Comparison of ENCODE assay signal across 8 cellular contexts in genomic region chrX:16892504-16893362, GRCh38. TPM values are rescaled to one million over a fixed set of nuclear protein-coding genes. Genes with fewer than 3 reads are reported as not detected.
DNase-seq lines count a peak whose midpoint lies in the region; ATAC-seq and TF ChIP-seq lines count a peak whose summit lies in the region.

No MANE protein-coding gene starts in this region.

- H2AFZ ChIP-seq in Karpas-422 (ENCODE audit: low read length) (peak overlapping the region; percentile 96; the same call in 1 of the 2 replicates), OCI-LY1 (ENCODE audit: low read length) (no peak overlapping the region; the same call in 1 of the 2 replicates)

- H3K9me2 ChIP-seq in Karpas-422 (replicated peaks; ENCODE audit: insufficient read depth, low read length) (no peaks in the 10 kb centered on the region), OCI-LY1 (ENCODE audit: low read depth, low read length) (no peaks in the 10 kb centered on the region)

- CTCF ChIA-PET in CD4-positive, alpha-beta memory T cell (lab: Charles Lee; ENCODE audit: partially characterized antibody): interaction anchor here (0.7 to 4.4 kb wide), 6 partner anchors 11 to 73 kb away, joined by 3 to 56 read pairs (median 3); no protein-coding TSS in a partner anchor
- CTCF ChIA-PET in naive thymus-derived CD4-positive, alpha-beta T cell (lab: Charles Lee): interaction anchor here (1.0 kb wide), 2 partner anchors 9 to 12 kb away, joined by 3 read pairs; no protein-coding TSS in a partner anchor

- peak; percentile 94 for ATAC-seq in GM21360 (IDR thresholded peaks at IDR 0.05; ENCODE audit: unreplicated experiment)
- ATAC-seq in naive thymus-derived CD4-positive, alpha-beta T cell: peak; percentile 80

- H3F3A ChIP-seq in OCI-LY1 (ENCODE audit: insufficient read depth, low read length): no peaks in the 10 kb centered on the region

- no peaks in the 10 kb centered on the region for H3K36me3 ChIP-seq in CD4-positive, alpha-beta memory T cell (ENCODE audit: insufficient read depth, low read length)
- no peaks in the 10 kb centered on the region for H3K36me3 ChIP-seq in Karpas-422 (ENCODE audit: insufficient read depth, low read length)
- H3K36me3 ChIP-seq in OCI-LY1 (ENCODE audit: insufficient read depth, low read length): no peaks in the 10 kb centered on the region
- no peaks in the 10 kb centered on the region for H3K36me3 ChIP-seq in esophagus muscularis mucosa
- H3K36me3 ChIP-seq in naive thymus-derived CD4-positive, alpha-beta T cell (ENCODE audit: control insufficient read depth in 2 of 3, insufficient read depth in 3 of 3, low read length in 3 of 3): no peaks in the 10 kb centered on the region
- H3K36me3 ChIP-seq in transverse colon: no peaks in the 10 kb centered on the region

- TF ChIP-seq EP300 in esophagus muscularis mucosa (IDR thresholded peaks at IDR 0.05) (no peak), transverse colon (IDR thresholded peaks at IDR 0.05; ENCODE audit: low read depth) (no peak)

- H3K27me3 ChIP-seq in CD4-positive, alpha-beta memory T cell (ENCODE audit: insufficient read depth, low read length): no peaks in the 10 kb centered on the region
- no peaks in the 10 kb centered on the region for H3K27me3 ChIP-seq in Karpas-422 (ENCODE audit: low read length)
- no peaks in the 10 kb centered on the region for H3K27me3 ChIP-seq in OCI-LY1 (ENCODE audit: insufficient read depth, low read length)
- H3K27me3 ChIP-seq in esophagus muscularis mucosa: peaks cover 0 to 5% (median 0%) of the 10 kb centered on the region in 4 donors
- no peaks in the 10 kb centered on the region for H3K27me3 ChIP-seq in naive thymus-derived CD4-positive, alpha-beta T cell (ENCODE audit: control insufficient read depth in 2 of 2, insufficient read depth in 2 of 2, low read length in 2 of 2)
- no peaks in the 10 kb centered on the region for H3K27me3 ChIP-seq in transverse colon

- no peaks in the 10 kb centered on the region for H3K36me3 Mint-ChIP-seq in CD4-positive, alpha-beta memory T cell
- no peaks in the 10 kb centered on the region for H3K36me3 Mint-ChIP-seq in naive thymus-derived CD4-positive, alpha-beta T cell

- no peaks in the 10 kb centered on the region for H3K79me2 ChIP-seq in Karpas-422 (ENCODE audit: low read length)
- no peaks in the 10 kb centered on the region for H3K79me2 ChIP-seq in OCI-LY1 (ENCODE audit: insufficient read depth, low read length)

- peaks cover 12% of the 10 kb centered on the region for H3K4me1 ChIP-seq in CD4-positive, alpha-beta memory T cell (ENCODE audit: insufficient read depth, low read length)
- H3K4me1 ChIP-seq in Karpas-422 (ENCODE audit: low read length): peaks cover 8% of the 10 kb centered on the region
- H3K4me1 ChIP-seq in OCI-LY1 (ENCODE audit: insufficient read depth, low read length, severe bottlenecking): peaks cover 5% of the 10 kb centered on the region
- H3K4me1 ChIP-seq in esophagus muscularis mucosa: no peaks in the 10 kb centered on the region
- H3K4me1 ChIP-seq in naive thymus-derived CD4-positive, alpha-beta T cell (ENCODE audit: control insufficient read depth in 2 of 2, insufficient read depth in 2 of 2, low read length in 2 of 2): peaks cover 4 to 8% of the 10 kb centered on the region in 2 donors
- no peaks in the 10 kb centered on the region for H3K4me1 ChIP-seq in transverse colon

- H3K4me1 Mint-ChIP-seq in CD4-positive, alpha-beta memory T cell: peaks cover 13 to 16% (median 14%) of the 10 kb centered on the region in 4 donors
- H3K4me1 Mint-ChIP-seq in naive thymus-derived CD4-positive, alpha-beta T cell: peaks cover 5 to 19% (median 15%) of the 10 kb centered on the region in 7 donors

- in situ Hi-C loops in transverse colon (cut with MboI; ENCODE audit: low pct_ligation_motif_present in 1 of 4, low pct_unique_long_range_greater_than_20kb in 1 of 4, low sequenced_read_pairs in 3 of 4): loop anchor here in 2 of 4 donors (25.0 kb wide), 1 partner anchor 145 kb away; no protein-coding TSS in a partner anchor

- no peaks in the 10 kb centered on the region for H3K9me3 ChIP-seq in CD4-positive, alpha-beta memory T cell (ENCODE audit: control insufficient read depth in 1 of 2, low read length in 2 of 2)
- H3K9me3 ChIP-seq in Karpas-422 (ENCODE audit: low read length): no peaks in the 10 kb centered on the region
- H3K9me3 ChIP-seq in OCI-LY1 (ENCODE audit: low read length): no peaks in the 10 kb centered on the region
- no peaks in the 10 kb centered on the region for H3K9me3 ChIP-seq in esophagus muscularis mucosa
- no peaks in the 10 kb centered on the region for H3K9me3 ChIP-seq in naive thymus-derived CD4-positive, alpha-beta T cell (ENCODE audit: control insufficient read depth in 2 of 3, low read length in 3 of 3)
- no peaks in the 10 kb centered on the region for H3K9me3 ChIP-seq in transverse colon

- intact Hi-C loops in CD4-positive, alpha-beta memory T cell (cut with micrococcal nuclease): loop anchor here (1.0 kb wide), 1 partner anchor 66 kb away; no protein-coding TSS in a partner anchor
- intact Hi-C loops in esophagus muscularis mucosa (cut with DNase I): loop anchor here (5.0 kb wide), 1 partner anchor 65 kb away; no protein-coding TSS in a partner anchor
- intact Hi-C loops in naive thymus-derived CD4-positive, alpha-beta T cell (cut with micrococcal nuclease): loop anchor here (1.0 to 5.0 kb wide), 4 partner anchors 9 to 1395 kb away; partner anchors contain the start of gene REPS2 (in 1 of the 2)
- intact Hi-C loops in transverse colon (cut with DNase I; ENCODE audit: low total_unique reads): no loop called here

- no peak overlapping the region for H3K27ac ChIP-seq in CD4-positive, alpha-beta memory T cell (ENCODE audit: low read depth, low read length)
- no peak overlapping the region for H3K27ac ChIP-seq in Karpas-422 (ENCODE audit: low read length)
- H3K27ac ChIP-seq in OCI-LY1 (ENCODE audit: low read depth, low read length, poor library complexity, severe bottlenecking): no peak overlapping the region
- H3K27ac ChIP-seq in esophagus muscularis mucosa (replicated peaks in 1 of 4): no peak overlapping the region
- H3K27ac ChIP-seq in naive thymus-derived CD4-positive, alpha-beta T cell (ENCODE audit: low read depth, low read length): no peak overlapping the region
- no peak overlapping the region for H3K27ac ChIP-seq in transverse colon

- no peak for TF ChIP-seq POLR2A in esophagus muscularis mucosa (IDR thresholded peaks at IDR 0.05; ENCODE audit: low read depth)
- no peak for TF ChIP-seq POLR2A in transverse colon (IDR thresholded peaks at IDR 0.05)

- H3K27me3 Mint-ChIP-seq in CD4-positive, alpha-beta memory T cell: peaks cover 0 to 2% of the 10 kb centered on the region in 2 donors
- H3K27me3 Mint-ChIP-seq in naive thymus-derived CD4-positive, alpha-beta T cell: peaks cover 0 to 18% (median 0%) of the 10 kb centered on the region in 5 donors

- peak overlapping the region; percentile 54 for H3K4me2 ChIP-seq in Karpas-422 (ENCODE audit: low read depth, low read length, poor library complexity, severe bottlenecking)
- 0 out of 2 replicates have a peak overlapping the region, but pooled peaks have one; percentile 24 for H3K4me2 ChIP-seq in OCI-LY1 (ENCODE audit: low read length)

- peak; percentile 49 to 64 (median 57) for DNase-seq in CD4-positive, alpha-beta memory T cell
- DNase-seq in Karpas-422 (peak; percentile 93), activated T-cell treated with anti-CD3 and anti-CD28 coated beads for 24 hours (ENCODE audit: low read depth) (peak; percentile 38), esophagus muscularis mucosa (ENCODE audit: extremely low spot score) (no peak), transverse colon (peak; percentile 77)
- peak in 8 of 9 donors; percentile 39 to 66 (median 57) for DNase-seq in naive thymus-derived CD4-positive, alpha-beta T cell

- no peak overlapping the region for H3K4me3 ChIP-seq in CD4-positive, alpha-beta memory T cell (ENCODE audit: low read length in 2 of 2)
- H3K4me3 ChIP-seq in Karpas-422 (ENCODE audit: low read length) (no peak overlapping the region), OCI-LY1 (ENCODE audit: low read depth, low read length, poor library complexity, severe bottlenecking) (no peak overlapping the region), esophagus muscularis mucosa (no peak overlapping the region), transverse colon (no peak overlapping the region)
- no peak overlapping the region for H3K4me3 ChIP-seq in naive thymus-derived CD4-positive, alpha-beta T cell (ENCODE audit: low read length)

- POLR2A ChIA-PET in CD4-positive, alpha-beta memory T cell (lab: Charles Lee; ENCODE audit: partially characterized antibody): no interaction called here
- POLR2A ChIA-PET in naive thymus-derived CD4-positive, alpha-beta T cell (lab: Charles Lee): interaction anchor here (2.2 kb wide), 1 partner anchor 10 kb away, joined by 7 read pairs; no protein-coding TSS in a partner anchor

- TF ChIP-seq CTCF in OCI-LY1 (IDR thresholded peaks at IDR 0.05; ENCODE audit: low read length) (peak; percentile 84), esophagus muscularis mucosa (IDR thresholded peaks at IDR 0.05) (peak; percentile 72 to 78 (median 75)), transverse colon (IDR thresholded peaks at IDR 0.05) (peak; percentile 54 to 81 (median 65))

- no peak overlapping the region for H3K4me3 Mint-ChIP-seq in CD4-positive, alpha-beta memory T cell
- no peak overlapping the region for H3K4me3 Mint-ChIP-seq in naive thymus-derived CD4-positive, alpha-beta T cell

- H4K20me1 ChIP-seq in Karpas-422 (ENCODE audit: insufficient read depth, low read depth, low read length): no peaks in the 10 kb centered on the region
- no peaks in the 10 kb centered on the region for H4K20me1 ChIP-seq in OCI-LY1 (ENCODE audit: insufficient read depth, low read length)

- H3K9ac ChIP-seq in Karpas-422 (ENCODE audit: low read length): peak overlapping the region; percentile 46; the same call in 1 of the 2 replicates
- no peak overlapping the region for H3K9ac ChIP-seq in OCI-LY1 (ENCODE audit: low read length)

- 13% methylated on average over 9 of the region's 9 CpGs for WGBS in esophagus muscularis mucosa
- WGBS in transverse colon (ENCODE audit: low coverage in 1 of 2), 2 donors: 13 to 50% methylated on average over 2 to 9 of the region's 9 CpGs

- no peaks in the 10 kb centered on the region for H3K9me3 Mint-ChIP-seq in CD4-positive, alpha-beta memory T cell
- no peaks in the 10 kb centered on the region for H3K9me3 Mint-ChIP-seq in naive thymus-derived CD4-positive, alpha-beta T cell

- H3K27ac Mint-ChIP-seq in CD4-positive, alpha-beta memory T cell: no peak overlapping the region
- no peak overlapping the region for H3K27ac Mint-ChIP-seq in naive thymus-derived CD4-positive, alpha-beta T cell

RNA-seq across cellular contexts. Expression of gene RBBP7, which starts 22.6 kb away (rescaled TPM):
- 10 to 100 TPM; 90.5 to 97.4 TPM for total RNA-seq in CD4-positive, alpha-beta memory T cell
- 100 to 1,000 TPM; 126 to 172 TPM for polyA plus RNA-seq in CD4-positive, alpha-beta memory T cell
- 138 and 185 TPM in 2 replicates for total RNA-seq in Karpas-422 (2014; rRNA removed; shearing (Covaris generic); ENCODE audit: low replicate concordance)
- total RNA-seq in esophagus muscularis mucosa: 100 to 1,000 TPM; 105 to 150 (median 125) TPM
- total RNA-seq in naive thymus-derived CD4-positive, alpha-beta T cell: 100 to 1,000 TPM in 1 of 5 experiments, 10 to 100 TPM in 4; 82.9 to 112 (median 94.6) TPM
- 100 to 1,000 TPM; 115 to 145 TPM for polyA plus RNA-seq in naive thymus-derived CD4-positive, alpha-beta T cell
- total RNA-seq in transverse colon: 10 to 100 TPM; 32.2 to 67.4 (median 55.2) TPM

RNA-seq across cellular contexts. Expression of gene REPS2, which starts 53.7 kb away (rescaled TPM):
- total RNA-seq in CD4-positive, alpha-beta memory T cell: 1 to 10 TPM in 1 of 2 experiments, under 1 TPM in 1; 0.69 to 1.4 TPM
- under 1 TPM; 0.09 to 0.53 TPM for polyA plus RNA-seq in CD4-positive, alpha-beta memory T cell
- total RNA-seq in Karpas-422 (2014; rRNA removed; shearing (Covaris generic); ENCODE audit: low replicate concordance): 0.14 and 1.1 TPM in 2 replicates
- total RNA-seq in esophagus muscularis mucosa (10 to 100 TPM; 26.4 to 49.0 (median 33.2) TPM), transverse colon (10 to 100 TPM; 10.8 to 37.0 (median 17.5) TPM)
- total RNA-seq in naive thymus-derived CD4-positive, alpha-beta T cell: 1 to 10 TPM in 4 of 5 experiments, not detected in 1; 1.1 to 6.2 (median 1.9) TPM
- under 1 TPM in 1 of 2 donors, not detected in 1; 0.21 TPM for polyA plus RNA-seq in naive thymus-derived CD4-positive, alpha-beta T cell
